Comparison of ENCODE assay signal across 14 cellular contexts in genomic region chr13:111329641-111330040, GRCh38. TPM values are rescaled to one million over a fixed set of nuclear protein-coding genes. Genes with fewer than 3 reads are reported as not detected.
DNase-seq lines count a peak whose midpoint lies in the region; ATAC-seq and TF ChIP-seq lines count a peak whose summit lies in the region.
"Had no signal": no experiment of that assay in that cellular context is flagged by ENCODE, and none has a peak within 500 bp of the region (broad histone marks: within the 10 kb centered on the region; RNA-seq: fewer than 3 reads in every experiment).

No MANE protein-coding gene starts in this region.

- CTCF ChIA-PET in activated CD8-positive, alpha-beta T cell treated with anti-CD3 and anti-CD28 coated beads, Interleukin-2, amount 10 ng/mL, durations not matched to agents 7 days and 5 days (lab: Charles Lee), result no interaction called here
- CTCF ChIA-PET in activated CD8-positive, alpha-beta T cell treated with anti-CD3 and anti-CD28 coated beads for 36 hours (lab: Charles Lee), result interaction anchor here (1.6 kb wide), 1 partner anchor 100 kb away, joined by 5 read pairs; no protein-coding TSS in a partner anchor

- no peaks in the 10 kb centered on the region for H3K27me3 Mint-ChIP-seq in activated CD8-positive, alpha-beta T cell treated with anti-CD3 and anti-CD28 coated beads, Interleukin-2, amount 10 ng/mL, durations not matched to agents 7 days and 5 days (ENCODE audit: low read depth)
- H3K27me3 Mint-ChIP-seq in activated CD8-positive, alpha-beta T cell treated with anti-CD3 and anti-CD28 coated beads for 36 hours, result no peaks in the 10 kb centered on the region
- no peaks in the 10 kb centered on the region for H3K27me3 Mint-ChIP-seq in osteocyte (ENCODE audit: unreplicated experiment)
- no peaks in the 10 kb centered on the region for H3K27me3 Mint-ChIP-seq in type B pancreatic cell
- peaks cover 18% of the 10 kb centered on the region for H3K27me3 Mint-ChIP-seq in HFFc6 (ENCODE audit: insufficient read depth)

- H3K36me3 Mint-ChIP-seq in activated CD8-positive, alpha-beta T cell treated with anti-CD3 and anti-CD28 coated beads, Interleukin-2, amount 10 ng/mL, durations not matched to agents 7 days and 5 days (ENCODE audit: low read depth), result no peaks in the 10 kb centered on the region
- H3K36me3 Mint-ChIP-seq in activated CD8-positive, alpha-beta T cell treated with anti-CD3 and anti-CD28 coated beads for 36 hours (ENCODE audit: low read depth), result no peaks in the 10 kb centered on the region
- H3K36me3 Mint-ChIP-seq in osteocyte (ENCODE audit: unreplicated experiment) (peaks cover 17% of the 10 kb centered on the region), type B pancreatic cell (no peaks in the 10 kb centered on the region), HFFc6 (ENCODE audit: low read depth) (no peaks in the 10 kb centered on the region)

- TF ChIP-seq CTCF in activated CD8-positive, alpha-beta T cell treated with anti-CD3 and anti-CD28 coated beads for 36 hours (IDR thresholded peaks at IDR 0.05), result no peak
- TF ChIP-seq CTCF in osteocyte (IDR thresholded peaks at IDR 0.05) (no peak), type B pancreatic cell (conservative IDR thresholded peaks at IDR 0.05) (no peak), HFFc6 (IDR thresholded peaks at IDR 0.05) (no peak)

- H3K27ac Mint-ChIP-seq in activated CD8-positive, alpha-beta T cell treated with anti-CD3 and anti-CD28 coated beads, Interleukin-2, amount 10 ng/mL, durations not matched to agents 7 days and 5 days, result no peak overlapping the region
- H3K27ac Mint-ChIP-seq in activated CD8-positive, alpha-beta T cell treated with anti-CD3 and anti-CD28 coated beads for 36 hours, result no peak overlapping the region
- H3K27ac Mint-ChIP-seq in osteocyte (ENCODE audit: unreplicated experiment), result no peak overlapping the region
- H3K27ac Mint-ChIP-seq in type B pancreatic cell, result no peak overlapping the region
- no peak overlapping the region for H3K27ac Mint-ChIP-seq in HFFc6
- H3K27ac Mint-ChIP-seq: CD8-positive, alpha-beta memory T cell had no signal

- H3K9me3 Mint-ChIP-seq in activated CD8-positive, alpha-beta T cell treated with anti-CD3 and anti-CD28 coated beads, Interleukin-2, amount 10 ng/mL, durations not matched to agents 7 days and 5 days (ENCODE audit: insufficient read depth), result no peaks in the 10 kb centered on the region
- H3K9me3 Mint-ChIP-seq in activated CD8-positive, alpha-beta T cell treated with anti-CD3 and anti-CD28 coated beads for 36 hours, result peaks cover 7% of the 10 kb centered on the region
- H3K9me3 Mint-ChIP-seq in osteocyte (ENCODE audit: unreplicated experiment), result peaks cover 9% of the 10 kb centered on the region
- no peaks in the 10 kb centered on the region for H3K9me3 Mint-ChIP-seq in type B pancreatic cell
- H3K9me3 Mint-ChIP-seq in HFFc6, result no peaks in the 10 kb centered on the region

- peaks cover 1% of the 10 kb centered on the region for H3K4me1 Mint-ChIP-seq in activated CD8-positive, alpha-beta T cell treated with anti-CD3 and anti-CD28 coated beads, Interleukin-2, amount 10 ng/mL, durations not matched to agents 7 days and 5 days (ENCODE audit: low read depth)
- H3K4me1 Mint-ChIP-seq in activated CD8-positive, alpha-beta T cell treated with anti-CD3 and anti-CD28 coated beads for 36 hours (ENCODE audit: low read depth), result no peaks in the 10 kb centered on the region
- H3K4me1 Mint-ChIP-seq in osteocyte (ENCODE audit: unreplicated experiment), result no peaks in the 10 kb centered on the region
- H3K4me1 Mint-ChIP-seq in type B pancreatic cell (ENCODE audit: unreplicated experiment), result no peaks in the 10 kb centered on the region
- no peaks in the 10 kb centered on the region for H3K4me1 Mint-ChIP-seq in HFFc6 (ENCODE audit: low read depth)

- peak; percentile 10 for DNase-seq in activated CD8-positive, alpha-beta T cell treated with anti-CD3 and anti-CD28 coated beads, Interleukin-2, amount 10 ng/mL, durations not matched to agents 7 days and 5 days
- DNase-seq in activated CD8-positive, alpha-beta T cell treated with anti-CD3 and anti-CD28 coated beads for 36 hours, result no peak
- DNase-seq in GM03348 (ENCODE audit: low spot score), result peak; percentile 2
- peak; percentile 25 for DNase-seq in osteocyte (ENCODE audit: extremely low spot score, unreplicated experiment)
- DNase-seq in type B pancreatic cell (ENCODE audit: extremely low spot score, unreplicated experiment), result peak; percentile 25
- DNase-seq in NCI-H69 (lab: John Stamatoyannopoulos, UW), result no peak
- DNase-seq in HFFc6, result no peak
- DNase-seq: Caco-2; CD8-positive, alpha-beta memory T cell; DMS53 had no signal

- H3K4me3 Mint-ChIP-seq in activated CD8-positive, alpha-beta T cell treated with anti-CD3 and anti-CD28 coated beads, Interleukin-2, amount 10 ng/mL, durations not matched to agents 7 days and 5 days, result no peak overlapping the region
- H3K4me3 Mint-ChIP-seq in activated CD8-positive, alpha-beta T cell treated with anti-CD3 and anti-CD28 coated beads for 36 hours, result no peak overlapping the region
- H3K4me3 Mint-ChIP-seq in osteocyte (ENCODE audit: unreplicated experiment) (no peak overlapping the region), type B pancreatic cell (no peak overlapping the region), HFFc6 (no peak overlapping the region)
- H3K4me3 Mint-ChIP-seq: CD8-positive, alpha-beta memory T cell had no signal

- no peak for ATAC-seq in activated CD8-positive, alpha-beta T cell treated with anti-CD3 and anti-CD28 coated beads, Interleukin-2, amount 10 ng/mL, durations not matched to agents 7 days and 5 days
- ATAC-seq in activated CD8-positive, alpha-beta T cell treated with anti-CD3 and anti-CD28 coated beads for 36 hours, result no peak
- ATAC-seq in HG03025 (IDR thresholded peaks at IDR 0.05; ENCODE audit: low FRiP score, unreplicated experiment), result no peak
- ATAC-seq: GM12878, HCT116 had no signal

- POLR2A ChIA-PET in activated CD8-positive, alpha-beta T cell treated with anti-CD3 and anti-CD28 coated beads, Interleukin-2, amount 10 ng/mL, durations not matched to agents 7 days and 5 days (lab: Charles Lee), result no interaction called here
- POLR2A ChIA-PET in activated CD8-positive, alpha-beta T cell treated with anti-CD3 and anti-CD28 coated beads for 36 hours (lab: Charles Lee), result no interaction called here

- intact Hi-C loops in activated CD8-positive, alpha-beta T cell treated with anti-CD3 and anti-CD28 coated beads for 36 hours (cut with micrococcal nuclease), result no loop called here

RNA-seq across cellular contexts. Expression of gene TEX29, which starts 9.2 kb away (rescaled TPM):
- total RNA-seq in activated CD8-positive, alpha-beta T cell treated with anti-CD3 and anti-CD28 coated beads, Interleukin-2, amount 10 ng/mL, durations not matched to agents 7 days and 5 days, result not detected
- total RNA-seq in activated CD8-positive, alpha-beta T cell treated with anti-CD3 and anti-CD28 coated beads for 36 hours, result under 1 TPM; 0.50 to 0.67 TPM
- total RNA-seq in osteocyte, result 1.9 TPM in 1 of 2 replicates, not detected in the other
- 0.62 and 0.92 TPM in 2 replicates for total RNA-seq in type B pancreatic cell (ENCODE audit: low replicate concordance)
- under 1 TPM in 1 of 6 experiments, not detected in 5; 0.41 TPM for total RNA-seq in HFFc6 (2021; fragmentation: NEBNext Ultra II Directional; extraction: Animal tissue kit (Norgen Biotek cat#: 25700))
- total RNA-seq: Caco-2; CD8-positive, alpha-beta memory T cell; GM12878; H4 had no signal

Comparison
In these comparisons a context has a peak if more than half of its experiments do, and no peak if none do; other contexts are left out.
1. DNase-seq: peak in activated CD8-positive, alpha-beta T cell treated with anti-CD3 and anti-CD28 coated beads, Interleukin-2, amount 10 ng/mL, durations not matched to agents 7 days and 5 days (single experiment), GM03348 (single experiment), osteocyte (single experiment) and type B pancreatic cell (single experiment); none in activated CD8-positive, alpha-beta T cell treated with anti-CD3 and anti-CD28 coated beads for 36 hours (single experiment), NCI-H69 (single experiment) and HFFc6 (single experiment).